11 cellular contexts compared by ENCODE assay signal in the genomic region with DNA sequence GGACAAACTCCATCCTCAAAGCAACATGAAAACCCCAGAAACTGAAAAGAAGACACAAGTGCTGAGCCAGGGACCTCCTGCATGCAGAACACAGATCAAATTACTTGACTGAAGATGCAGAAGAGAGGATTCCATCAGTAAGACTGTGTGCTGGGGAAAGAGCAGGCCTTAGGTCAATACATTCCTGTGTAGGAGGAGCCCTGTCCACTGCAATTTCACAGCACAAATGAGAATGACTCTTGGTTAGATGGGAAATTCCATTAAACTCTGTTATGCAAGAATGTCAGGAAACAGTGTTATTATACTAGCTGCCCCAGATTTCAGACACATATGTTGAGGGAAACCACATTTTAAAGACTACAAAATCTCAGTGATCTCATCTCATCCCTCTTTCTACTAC. TPM values are rescaled to one million over a fixed set of nuclear protein-coding genes. Genes with fewer than 3 reads are reported as not detected.
A peak's percentile ranks its signal among the peaks of the same experiment; 100 is the strongest.
DNase-seq lines count a peak whose midpoint lies in the region; ATAC-seq and TF ChIP-seq lines count a peak whose summit lies in the region.
"Had no signal": no experiment of that assay in that cellular context is flagged by ENCODE, and none has a peak within 500 bp of the region (broad histone marks: within the 10 kb centered on the region; RNA-seq: fewer than 3 reads in every experiment).

No MANE protein-coding gene starts in this region.

- ATAC-seq in left cardiac atrium: peak; percentile 77 to 80
- no peak for ATAC-seq in GM18870 (IDR thresholded peaks at IDR 0.05; ENCODE audit: unreplicated experiment)

- no peak for TF ChIP-seq POLR2A in erythroblast (IDR thresholded peaks at IDR 0.05; ENCODE audit: low read length)

- intact Hi-C loops in left cardiac atrium (cut with DNase I): no loop called here

- no peak overlapping the region for H3K4me3 ChIP-seq in skeletal muscle cell (ENCODE audit: low read depth, low read length)
- H3K4me3 ChIP-seq: dorsolateral prefrontal cortex had no signal

- DNase-seq in GM04503 (ENCODE audit: low read depth) (peak; percentile 98), amniotic epithelial cell (ENCODE audit: low read depth) (peak; percentile 98), left cardiac atrium (peak; percentile 33), skeletal muscle cell (ENCODE audit: low read depth) (peak; percentile 98), erythroblast (lab: John Stamatoyannopoulos, UW) (no peak), DMS153 (lab: John Stamatoyannopoulos, UW) (no peak)
- DNase-seq in activated CD4-positive, alpha-beta T cell treated with anti-CD3 and anti-CD28 coated beads for 48 hours: no peak
- DNase-seq: dorsolateral prefrontal cortex, NCI-H2029, posterior cingulate gyrus had no signal

RNA-seq across cellular contexts. Expression of gene FSTL1, which starts 48.2 kb away (rescaled TPM):
- 100 to 1,000 TPM; 376 to 503 TPM for total RNA-seq in left cardiac atrium

Comparison
In these comparisons a context has a peak if more than half of its experiments do, and no peak if none do; other contexts are left out.
1. DNase-seq: peak in GM04503 (single experiment), amniotic epithelial cell (single experiment), left cardiac atrium (single experiment) and skeletal muscle cell (single experiment); none in erythroblast (0 of 2), activated CD4-positive, alpha-beta T cell treated with anti-CD3 and anti-CD28 coated beads for 48 hours (single experiment) and DMS153 (single experiment).